8 cellular contexts compared by ENCODE assay signal in the genomic region with DNA sequence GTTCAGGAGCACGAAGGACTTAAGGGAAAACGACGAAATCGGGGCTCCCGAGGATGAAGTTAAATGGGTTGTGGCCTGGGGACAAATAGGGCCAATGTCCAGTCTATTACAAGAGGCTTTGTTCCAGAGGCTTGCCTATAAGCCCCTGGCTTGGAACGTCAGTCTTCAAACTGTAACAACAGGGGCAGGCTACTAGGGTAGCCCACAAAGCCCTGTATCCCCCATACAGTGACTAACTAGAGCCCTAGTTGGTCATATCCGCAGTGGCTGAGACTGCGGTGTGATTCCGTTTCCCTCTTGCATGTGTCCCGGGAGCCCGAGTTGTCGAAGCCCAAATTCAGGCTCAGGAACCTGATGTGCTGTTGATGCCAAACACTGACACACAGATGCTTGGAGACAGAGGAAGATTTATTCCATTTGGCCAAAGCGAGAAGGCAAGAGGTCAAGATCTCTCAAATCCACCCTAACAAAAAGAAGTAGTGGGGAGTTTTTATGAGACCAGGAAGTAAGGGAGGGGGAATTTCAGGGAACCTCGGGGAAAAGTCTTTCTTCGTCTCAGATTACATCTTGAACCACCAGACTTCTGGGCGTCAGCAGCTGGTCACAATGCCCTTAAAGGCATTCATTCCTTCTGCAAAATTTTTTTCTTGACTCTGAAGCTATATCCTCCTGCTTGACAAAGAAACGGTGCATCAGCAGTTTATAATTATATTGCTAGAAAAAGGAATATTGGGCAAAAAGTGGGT. TPM values are rescaled to one million over a fixed set of nuclear protein-coding genes. Genes with fewer than 3 reads are reported as not detected.
DNase-seq lines count a peak whose midpoint lies in the region; ATAC-seq and TF ChIP-seq lines count a peak whose summit lies in the region.

No MANE protein-coding gene starts in this region.

- H3K4me3 ChIP-seq in epithelial cell of proximal tubule (ENCODE audit: low read depth, low read length) (peak overlapping the region; percentile 86), mucosa of rectum (ENCODE audit: low read length in 2 of 2) (peak overlapping the region; percentile 86 to 92)

- peak overlapping the region; percentile 91 for H3K9ac ChIP-seq in mucosa of rectum (ENCODE audit: low read depth in 1 of 2, low read length in 2 of 2)

- peak; percentile 7 for ATAC-seq in GM18873 (IDR thresholded peaks at IDR 0.05; ENCODE audit: low FRiP score, unreplicated experiment)
- peak; percentile 48 for ATAC-seq in stimulated activated naive CD8-positive, alpha-beta T cell treated with anti-CD3 and anti-CD28 coated beads, Interleukin-15, Interleukin-2, amounts not matched to agents 100 U/mL and 50 U/mL, for 24 hours

- H3K27me3 ChIP-seq in mucosa of rectum (ENCODE audit: control insufficient read depth in 2 of 2, insufficient read depth in 2 of 2, low read length in 2 of 2): no peaks in the 10 kb centered on the region

- H3K27ac ChIP-seq in mucosa of rectum (ENCODE audit: low read depth in 2 of 2, low read length in 2 of 2): peak overlapping the region; percentile 92 to 93

- peaks cover 12 to 23% of the 10 kb centered on the region in 2 donors for H3K4me1 ChIP-seq in mucosa of rectum (ENCODE audit: control insufficient read depth in 2 of 2, insufficient read depth in 2 of 2, low read length in 2 of 2)

- H3K9me3 ChIP-seq in mucosa of rectum (ENCODE audit: control insufficient read depth in 2 of 2, low read length in 2 of 2): no peaks in the 10 kb centered on the region

- TF ChIP-seq CTCF in epithelial cell of proximal tubule (conservative IDR thresholded peaks at IDR 0.05; ENCODE audit: low read depth, low read length): no peak

- H3K36me3 ChIP-seq in mucosa of rectum (ENCODE audit: control insufficient read depth in 2 of 2, insufficient read depth in 2 of 2, low read length in 2 of 2): no peaks in the 10 kb centered on the region

- peak; percentile 52 for DNase-seq in NAMALWA (ENCODE audit: low spot score)
- DNase-seq in activated CD8-positive, alpha-beta memory T cell treated with anti-CD3 and anti-CD28 coated beads, Interleukin-2, amount 50 U/mL, for 48 hours: peak; percentile 77
- peak; percentile 35 for DNase-seq in epithelial cell of proximal tubule (ENCODE audit: low read depth)
- DNase-seq in stimulated activated naive CD8-positive, alpha-beta T cell treated with anti-CD3 and anti-CD28 coated beads, Interleukin-15, Interleukin-2, amounts not matched to agents 100 U/mL and 50 U/mL, for 24 hours: peak; percentile 68
- DNase-seq in SK-N-DZ (ENCODE audit: low spot score): no peak
- no peak for DNase-seq in amniotic stem cell (lab: John Stamatoyannopoulos, UW)

RNA-seq across cellular contexts. Expression of gene SLFN5, which starts 0.8 kb away (rescaled TPM):
- total RNA-seq in epithelial cell of proximal tubule: 15.6 and 28.8 TPM in 2 replicates
- polyA plus RNA-seq in SK-N-DZ (2014; cell fraction: cytosol; rRNA removed): not detected in 2 replicates
- polyA plus RNA-seq in SK-N-DZ (2014; cell fraction: nucleus; rRNA removed): not detected in 2 replicates

RNA-seq across cellular contexts. Expression of gene SLC35G3, which starts 49.4 kb away (rescaled TPM):
- total RNA-seq in epithelial cell of proximal tubule: not detected in 2 replicates
- polyA plus RNA-seq in SK-N-DZ (2014; cell fraction: cytosol; rRNA removed): not detected in 2 replicates
- polyA plus RNA-seq in SK-N-DZ (2014; cell fraction: nucleus; rRNA removed): not detected in 2 replicates

Comparison
In these comparisons a context has a peak if more than half of its experiments do, and no peak if none do; other contexts are left out.
1. DNase-seq: peak in NAMALWA (single experiment), activated CD8-positive, alpha-beta memory T cell treated with anti-CD3 and anti-CD28 coated beads, Interleukin-2, amount 50 U/mL, for 48 hours (single experiment), epithelial cell of proximal tubule (single experiment) and stimulated activated naive CD8-positive, alpha-beta T cell treated with anti-CD3 and anti-CD28 coated beads, Interleukin-15, Interleukin-2, amounts not matched to agents 100 U/mL and 50 U/mL, for 24 hours (single experiment); none in SK-N-DZ (single experiment) and amniotic stem cell (single experiment).